Comparison of ENCODE assay signal across 8 cellular contexts in genomic region chr6:6057442-6058053, GRCh38. TPM values are rescaled to one million over a fixed set of nuclear protein-coding genes. Genes with fewer than 3 reads are reported as not detected.
DNase-seq lines count a peak whose midpoint lies in the region; ATAC-seq and TF ChIP-seq lines count a peak whose summit lies in the region.

No MANE protein-coding gene starts in this region.

- TF ChIP-seq CTCF in brain microvascular endothelial cell (IDR thresholded peaks at IDR 0.05; ENCODE audit: low read depth, low read length, missing control alignments) (peak; percentile 37), liver (IDR thresholded peaks at IDR 0.05; ENCODE audit: low read depth, low read length, missing input control) (peak; percentile 72)

- H3K36me3 ChIP-seq in brain microvascular endothelial cell (replicated peaks) (no peaks in the 10 kb centered on the region), liver (ENCODE audit: control insufficient read depth in 4 of 4, insufficient read depth in 3 of 4, low read depth in 1 of 4, low read length in 3 of 4) (no peaks in the 10 kb centered on the region)

- DNase-seq in DMS53 (lab: John Stamatoyannopoulos, UW) (peak; percentile 83), NCI-H526 treated with DMSO at 0.1 percent for 48 hours (lab: John Stamatoyannopoulos, UW) (peak; percentile 46), brain microvascular endothelial cell (peak; percentile 61)
- no peak for DNase-seq in stimulated activated naive CD4-positive, alpha-beta T cell treated with Interleukin-2 at 50 U/mL for 16 hours (lab: John Stamatoyannopoulos, UW)

- H3K27ac ChIP-seq in brain microvascular endothelial cell, result no peak overlapping the region
- H3K27ac ChIP-seq in liver (ENCODE audit: low read depth in 1 of 2, low read length in 2 of 2), result no peak overlapping the region

- peak; percentile 88 to 89 for TF ChIP-seq RAD21 in liver (IDR thresholded peaks at IDR 0.05)

- ATAC-seq in HG02610 (IDR thresholded peaks at IDR 0.05; ENCODE audit: unreplicated experiment), result peak; percentile 59
- ATAC-seq in HG03139 (IDR thresholded peaks at IDR 0.05; ENCODE audit: unreplicated experiment), result no peak
- ATAC-seq in HG02981 (IDR thresholded peaks at IDR 0.05; ENCODE audit: unreplicated experiment), result no peak

- H3K27me3 ChIP-seq in brain microvascular endothelial cell (replicated peaks), result no peaks in the 10 kb centered on the region
- H3K27me3 ChIP-seq in liver (ENCODE audit: control insufficient read depth in 4 of 4, insufficient read depth in 4 of 4, low read length in 3 of 4), result no peaks in the 10 kb centered on the region

- H3K9me3 ChIP-seq in liver (ENCODE audit: control insufficient read depth in 4 of 4, low read length in 3 of 4), result no peaks in the 10 kb centered on the region

- WGBS in liver, result 45% methylated on average over 9 of the region's 9 CpGs

- H3K4me1 ChIP-seq in liver (ENCODE audit: control insufficient read depth in 4 of 4, insufficient read depth in 4 of 4, low read length in 3 of 4), result peaks cover 0 to 2% (median 0%) of the 10 kb centered on the region in 4 donors

- in situ Hi-C loops in brain microvascular endothelial cell (cut with HindIII; ENCODE audit: low pct_ligation_motif_present, low sequenced_read_pairs), result no loop called here

- H3K9ac ChIP-seq in liver (ENCODE audit: low read depth in 1 of 2, low read length in 2 of 2), result no peak overlapping the region

- H3K4me3 ChIP-seq in brain microvascular endothelial cell (ENCODE audit: low read depth, low read length) (no peak overlapping the region), liver (ENCODE audit: low read depth in 1 of 3, low read length in 3 of 3) (no peak overlapping the region)

TF ChIP-seq in liver, 16 proteins besides CTCF, POLR2A, EP300 and RAD21:
- TF ChIP-seq EGR1 (IDR thresholded peaks at IDR 0.05; ENCODE audit: low read depth in 2 of 2) (no peak), FOXA1 (IDR thresholded peaks at IDR 0.05) (no peak), TAF1 (conservative IDR thresholded peaks at IDR 0.05) (no peak), JUND (IDR thresholded peaks at IDR 0.05) (no peak), YY1 (IDR thresholded peaks at IDR 0.05) (no peak), MAX (IDR thresholded peaks at IDR 0.05) (no peak), SP1 (IDR thresholded peaks at IDR 0.05) (no peak), RXRA (IDR thresholded peaks at IDR 0.05) (no peak), NR2F2 (IDR thresholded peaks at IDR 0.05) (no peak)
TF ChIP-seq in liver: peak in this region for 0.

RNA-seq across cellular contexts. Expression of gene NRN1, which starts 50.8 kb away (rescaled TPM):
- total RNA-seq in liver, result 1 to 10 TPM; 1.2 to 1.6 TPM
- polyA plus RNA-seq in liver, result 1 to 10 TPM; 1.5 to 2.9 TPM
